In genomic region chr15:70088887-70089691, GRCh38 we compare ENCODE assay signal across 1 cellular context.
TF ChIP-seq lines count a peak whose summit lies in the region.

No MANE protein-coding gene starts in this region.

TF ChIP-seq in IMR-90, 13 proteins besides CTCF, POLR2A, EP300 and RAD21 (continued from another document):
- TF ChIP-seq SMC3 (IDR thresholded peaks at IDR 0.05; ENCODE audit: low read depth, low read length): no peak
- no peak for TF ChIP-seq FOS (IDR thresholded peaks at IDR 0.05; ENCODE audit: low read depth, low read length)
- TF ChIP-seq CHD1 (IDR thresholded peaks at IDR 0.05; ENCODE audit: low read depth, low read length): no peak
